Comparison of ENCODE assay signal across 10 cellular contexts in the genomic region with DNA sequence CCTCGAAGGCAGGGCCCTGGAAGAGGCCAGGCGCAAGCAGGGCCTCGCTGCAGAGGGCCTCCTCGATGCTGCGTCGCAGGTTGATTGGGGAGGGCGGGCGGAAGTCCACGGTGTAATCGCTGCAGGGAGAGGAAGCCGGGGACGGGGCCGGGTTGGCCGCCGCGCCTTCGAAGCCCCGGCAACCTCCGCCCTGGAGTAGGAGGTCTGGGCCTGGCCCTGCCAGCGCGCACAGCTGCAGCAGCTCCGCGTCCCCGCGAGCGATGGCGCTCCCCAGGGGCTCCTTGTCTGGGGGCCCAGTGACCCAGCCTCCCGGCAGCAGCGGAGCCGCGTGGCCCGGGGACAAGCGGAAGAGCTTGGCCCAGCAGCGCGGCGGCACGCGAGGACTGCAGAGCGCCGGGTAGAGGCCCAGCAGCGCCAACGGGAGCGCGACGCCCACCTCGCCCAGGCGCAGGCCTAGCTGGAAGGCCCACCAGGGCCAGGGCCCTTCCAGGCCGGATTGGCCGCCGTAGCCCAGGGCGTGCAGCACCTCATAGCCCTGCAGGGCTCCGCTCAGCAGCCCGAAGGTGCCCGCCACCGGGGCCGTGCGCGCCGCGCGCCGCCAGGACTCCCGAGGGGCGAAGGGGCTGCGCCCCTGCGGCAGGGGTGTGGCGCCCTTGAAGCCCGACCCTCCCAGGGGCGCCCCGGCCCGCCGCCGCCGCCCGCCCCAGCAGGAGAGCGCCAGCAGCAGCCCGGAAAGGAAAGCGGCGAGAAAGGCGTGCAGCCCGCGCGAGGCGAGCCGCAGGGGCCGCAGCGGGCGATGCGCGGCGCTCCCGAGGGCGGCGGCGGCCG. TPM values are rescaled to one million over a fixed set of nuclear protein-coding genes. Genes with fewer than 3 reads are reported as not detected.
A peak's percentile ranks its signal among the peaks of the same experiment; 100 is the strongest.
DNase-seq lines count a peak whose midpoint lies in the region; ATAC-seq and TF ChIP-seq lines count a peak whose summit lies in the region.
"Had no signal": no experiment of that assay in that cellular context is flagged by ENCODE, and none has a peak within 500 bp of the region (broad histone marks: within the 10 kb centered on the region; RNA-seq: fewer than 3 reads in every experiment).

No MANE protein-coding gene starts in this region.

- TF ChIP-seq CTCF in activated B cell treated with CpG ODN at 0.5 μM for 24 hours (IDR thresholded peaks at IDR 0.05) = no peak
- TF ChIP-seq CTCF in HFFc6 (IDR thresholded peaks at IDR 0.05) = no peak

- DNase-seq in DMS153 (lab: John Stamatoyannopoulos, UW) (peak; percentile 48), DMS153 treated with DMSO at 0.1 percent for 48 hours (lab: John Stamatoyannopoulos, UW; ENCODE audit: unreplicated experiment) (no peak), activated B cell treated with CpG ODN at 0.5 μM for 24 hours (peak; percentile 20), left cardiac atrium (no peak), NCI-H2227 treated with DMSO at 0.1 percent for 48 hours (lab: John Stamatoyannopoulos, UW) (no peak), HFFc6 (no peak)
- no peak for DNase-seq in activated effector memory CD4-positive, alpha-beta T cell treated with Interleukin-2 at 50 U/mL for 16 hours

- ATAC-seq in activated B cell treated with CpG ODN at 0.5 μM for 24 hours (ENCODE audit: low read depth) (peak; percentile 48), left cardiac atrium (peak; percentile 26 to 28)

- H3K27me3 Mint-ChIP-seq in activated B cell treated with CpG ODN at 0.5 μM for 24 hours = peaks cover 31% of the 10 kb centered on the region
- peaks cover 46% of the 10 kb centered on the region for H3K27me3 Mint-ChIP-seq in HFFc6 (ENCODE audit: insufficient read depth)

- H3K27ac Mint-ChIP-seq in activated B cell treated with CpG ODN at 0.5 μM for 24 hours (no peak overlapping the region), HFFc6 (no peak overlapping the region)

- intact Hi-C loops in activated B cell treated with CpG ODN at 0.5 μM for 24 hours (cut with micrococcal nuclease) = loop anchor here (1.0 kb wide), 1 partner anchor 8 kb away; a partner anchor contains a TSS
- intact Hi-C loops in left cardiac atrium (cut with DNase I) = no loop called here

- H3K9me3 Mint-ChIP-seq in activated B cell treated with CpG ODN at 0.5 μM for 24 hours (no peaks in the 10 kb centered on the region), HFFc6 (no peaks in the 10 kb centered on the region)

- no peaks in the 10 kb centered on the region for H3K36me3 Mint-ChIP-seq in activated B cell treated with CpG ODN at 0.5 μM for 24 hours (ENCODE audit: low read depth)
- no peaks in the 10 kb centered on the region for H3K36me3 Mint-ChIP-seq in HFFc6 (ENCODE audit: low read depth)

- POLR2A ChIA-PET in activated B cell treated with CpG ODN at 0.5 μM for 24 hours (lab: Charles Lee) = no interaction called here

- CTCF ChIA-PET in activated B cell treated with CpG ODN at 0.5 μM for 24 hours (lab: Charles Lee) = interaction anchor here (4.7 kb wide), 1 partner anchor 36 kb away, joined by 49 read pairs; no protein-coding TSS in a partner anchor

- peaks cover 6% of the 10 kb centered on the region for H3K4me1 Mint-ChIP-seq in activated B cell treated with CpG ODN at 0.5 μM for 24 hours
- H3K4me1 Mint-ChIP-seq in HFFc6 (ENCODE audit: low read depth) = no peaks in the 10 kb centered on the region

- H3K4me3 ChIP-seq in skin epidermis = peak overlapping the region in 5 of 7 experiments; percentile 15 to 30 (median 17)
- H3K4me3 ChIP-seq: body of pancreas had no signal

- H3K27ac ChIP-seq in skin epidermis = no peak overlapping the region
- H3K27ac ChIP-seq: 22Rv1, body of pancreas had no signal

- H3K4me3 Mint-ChIP-seq in activated B cell treated with CpG ODN at 0.5 μM for 24 hours (no peak overlapping the region), HFFc6 (no peak overlapping the region)

RNA-seq across cellular contexts. Expression of a gene that starts 7.8 kb away (rescaled TPM):
- total RNA-seq in activated B cell treated with CpG ODN at 0.5 μM for 24 hours (45.7 and 54.4 TPM in 2 replicates), left cardiac atrium (10 to 100 TPM; 25.4 to 33.9 TPM)
- 10 to 100 TPM; 36.1 to 44.4 (median 37.8) TPM for total RNA-seq in HFFc6 (2021; fragmentation: NEBNext Ultra II Directional; extraction: Animal tissue kit (Norgen Biotek cat#: 25700))

RNA-seq across cellular contexts. Expression of a gene that starts 10.0 kb away (rescaled TPM):
- total RNA-seq in activated B cell treated with CpG ODN at 0.5 μM for 24 hours (0.10 TPM in 1 of 2 replicates, not detected in the other), left cardiac atrium (1 to 10 TPM; 1.8 to 7.1 TPM)
- not detected for total RNA-seq in HFFc6 (2021; fragmentation: NEBNext Ultra II Directional; extraction: Animal tissue kit (Norgen Biotek cat#: 25700))

RNA-seq across cellular contexts. Expression of a gene that starts 58.3 kb away (rescaled TPM):
- 42.3 and 45.8 TPM in 2 replicates for total RNA-seq in activated B cell treated with CpG ODN at 0.5 μM for 24 hours
- 10 to 100 TPM; 31.2 to 34.1 TPM for total RNA-seq in left cardiac atrium
- 100 to 1,000 TPM in 1 of 6 experiments, 10 to 100 TPM in 5; 81.8 to 107 (median 93.3) TPM for total RNA-seq in HFFc6 (2021; fragmentation: NEBNext Ultra II Directional; extraction: Animal tissue kit (Norgen Biotek cat#: 25700))

Comparison
In these comparisons a context has a peak if more than half of its experiments do, and no peak if none do; other contexts are left out.
1. DNase-seq: peak in DMS153 (single experiment) and activated B cell treated with CpG ODN at 0.5 μM for 24 hours (single experiment); none in DMS153 treated with DMSO at 0.1 percent for 48 hours (single experiment), left cardiac atrium (single experiment), NCI-H2227 treated with DMSO at 0.1 percent for 48 hours (single experiment), HFFc6 (single experiment) and activated effector memory CD4-positive, alpha-beta T cell treated with Interleukin-2 at 50 U/mL for 16 hours (single experiment).